9 cellular contexts compared by ENCODE assay signal in genomic region chr9:10212702-10213101, GRCh38.
"Had no signal": no experiment of that assay in that cellular context is flagged by ENCODE, and none has a peak within 500 bp of the region (broad histone marks: within the 10 kb centered on the region; RNA-seq: fewer than 3 reads in every experiment).

No MANE protein-coding gene starts in this region.

- H3K36me3 ChIP-seq: HAP-1 had no signal

- H3K9me3 ChIP-seq: HAP-1 had no signal

- H3K9ac ChIP-seq: GM23248 had no signal

- ATAC-seq: GM23338, HCT116 had no signal

- DNase-seq: GM23248, GOT3, H7, H9, HCEC 1CT, HFFc6 had no signal

- H3K27ac ChIP-seq: GM23248 had no signal

- H3K4me3 ChIP-seq: GM23248, GM23338, HAP-1 had no signal

- H2AFZ ChIP-seq: GM23248, GM23338 had no signal

- H3K4me2 ChIP-seq: GM23338 had no signal

- H3K4me1 ChIP-seq: HAP-1 had no signal
